ENCODE assay signal across 8 cellular contexts in the genomic region with DNA sequence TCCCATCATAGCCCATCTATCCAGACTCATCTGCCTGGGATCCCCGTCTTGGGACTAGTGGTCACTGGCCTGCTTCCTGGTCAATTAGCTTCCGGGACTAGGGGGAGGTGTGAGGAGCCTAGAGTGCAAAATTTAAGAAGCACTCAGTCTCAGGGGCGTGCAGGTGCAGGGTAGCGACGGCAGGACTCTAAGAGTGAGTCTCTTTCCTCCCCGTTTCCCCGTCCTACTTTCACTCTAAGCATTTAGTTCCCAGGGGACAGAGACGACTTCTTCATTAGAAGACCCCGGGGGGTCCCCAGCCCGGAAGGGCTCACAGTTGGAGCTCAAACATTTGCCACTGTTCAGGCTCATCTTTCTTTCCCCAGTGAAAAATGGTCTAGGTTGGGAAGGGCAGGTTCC. TPM values are rescaled to one million over a fixed set of nuclear protein-coding genes. Genes with fewer than 3 reads are reported as not detected.
DNase-seq lines count a peak whose midpoint lies in the region; ATAC-seq and TF ChIP-seq lines count a peak whose summit lies in the region.

No MANE protein-coding gene starts in this region.

- peak overlapping the region; percentile 100 for H2AFZ ChIP-seq in hepatocyte

- TF ChIP-seq CTCF in hepatocyte (IDR thresholded peaks at IDR 0.05; ENCODE audit: poor library complexity) (no peak), stomach (IDR thresholded peaks at IDR 0.05) (no peak)

- no peaks in the 10 kb centered on the region for H3K9me3 Mint-ChIP-seq in activated CD4-positive, alpha-beta T cell treated with anti-CD3 and anti-CD28 coated beads, Interleukin-2, amount 10 ng/mL, durations not matched to agents 7 days and 5 days
- H3K9me3 Mint-ChIP-seq in T-cell, result no peaks in the 10 kb centered on the region

- H3K27me3 Mint-ChIP-seq in activated CD4-positive, alpha-beta T cell treated with anti-CD3 and anti-CD28 coated beads, Interleukin-2, amount 10 ng/mL, durations not matched to agents 7 days and 5 days, result peaks cover 14% of the 10 kb centered on the region
- H3K27me3 Mint-ChIP-seq in T-cell, result peaks cover 9 to 19% of the 10 kb centered on the region in 2 donors

- intact Hi-C loops in stomach (cut with DNase I; ENCODE audit: low total_unique reads), result no loop called here

- H3K4me3 ChIP-seq in hepatocyte (peak overlapping the region; percentile 79), stomach (peak overlapping the region; percentile 95 to 99 (median 97))

- H3K4me3 Mint-ChIP-seq in activated CD4-positive, alpha-beta T cell treated with anti-CD3 and anti-CD28 coated beads, Interleukin-2, amount 10 ng/mL, durations not matched to agents 7 days and 5 days, result peak overlapping the region; percentile 94
- H3K4me3 Mint-ChIP-seq in T-cell, result peak overlapping the region; percentile 94 to 99 (median 98)

- peaks cover 15% of the 10 kb centered on the region for H4K20me1 ChIP-seq in hepatocyte (ENCODE audit: insufficient read depth, poor library complexity, severe bottlenecking)

- peak overlapping the region; percentile 90 for H3K4me2 ChIP-seq in hepatocyte

- DNase-seq in activated CD4-positive, alpha-beta T cell treated with anti-CD3 and anti-CD28 coated beads, Interleukin-2, amount 10 ng/mL, durations not matched to agents 7 days and 5 days, result no peak
- no peak for DNase-seq in activated CD4-positive, alpha-beta T cell treated with anti-CD3 and anti-CD28 coated beads, Interleukin-2, amount 50 U/mL, for 48 hours
- no peak for DNase-seq in T-cell
- no peak for DNase-seq in hepatocyte (ENCODE audit: low spot score)
- DNase-seq in stomach, result no peak
- DNase-seq in left lobe of liver (ENCODE audit: low spot score), result no peak
- no peak for DNase-seq in G401 (ENCODE audit: low spot score)

- TF ChIP-seq POLR2A in stomach (IDR thresholded peaks at IDR 0.05), result no peak

- H3K27me3 ChIP-seq in hepatocyte (peaks cover 8% of the 10 kb centered on the region), stomach (peaks cover 0 to 17% (median 5%) of the 10 kb centered on the region in 3 donors)

- H3K4me1 Mint-ChIP-seq in activated CD4-positive, alpha-beta T cell treated with anti-CD3 and anti-CD28 coated beads, Interleukin-2, amount 10 ng/mL, durations not matched to agents 7 days and 5 days, result peaks cover 53% of the 10 kb centered on the region
- H3K4me1 Mint-ChIP-seq in T-cell, result peaks cover 47 to 63% (median 50%) of the 10 kb centered on the region in 3 donors

- 34% methylated on average over 10 of the region's 10 CpGs for WGBS in hepatocyte (ENCODE audit: low lambda C conversion rate, missing lambda C conversion rate)
- 30 to 38% (median 33%) methylated on average over 10 of the region's 10 CpGs for WGBS in stomach, 5 donors

- no peak for ATAC-seq in T-cell (replicated peaks in 1 of 4)
- no peak for ATAC-seq in left lobe of liver
- ATAC-seq in GM21717 (IDR thresholded peaks at IDR 0.05; ENCODE audit: unreplicated experiment), result no peak

- no peak for TF ChIP-seq EP300 in stomach (IDR thresholded peaks at IDR 0.05)

- CTCF ChIA-PET in activated CD4-positive, alpha-beta T cell treated with anti-CD3 and anti-CD28 coated beads, Interleukin-2, amount 10 ng/mL, durations not matched to agents 7 days and 5 days (lab: Charles Lee), result no interaction called here
- CTCF ChIA-PET in T-cell (lab: Charles Lee), result interaction anchor here (0.6 to 0.9 kb wide), 4 partner anchors 9 to 665 kb away, joined by 3 to 4 read pairs (median 3); a partner anchor contains a TSS

- POLR2A ChIA-PET in activated CD4-positive, alpha-beta T cell treated with anti-CD3 and anti-CD28 coated beads, Interleukin-2, amount 10 ng/mL, durations not matched to agents 7 days and 5 days (lab: Charles Lee), result interaction anchor here (0.7 kb wide), 1 partner anchor 13 kb away, joined by 3 read pairs; no protein-coding TSS in a partner anchor
- POLR2A ChIA-PET in T-cell (lab: Charles Lee), result no interaction called here

- H3K79me2 ChIP-seq in hepatocyte, result peaks cover 42% of the 10 kb centered on the region

- H3K9me3 ChIP-seq in hepatocyte (ENCODE audit: low read depth) (no peaks in the 10 kb centered on the region), stomach (no peaks in the 10 kb centered on the region)

- peak overlapping the region; percentile 57 for H3K27ac ChIP-seq in hepatocyte
- H3K27ac ChIP-seq in stomach, result peak overlapping the region in 4 of 5 donors; percentile 84 to 90 (median 88)

- peaks cover 15% of the 10 kb centered on the region for H3K36me3 Mint-ChIP-seq in activated CD4-positive, alpha-beta T cell treated with anti-CD3 and anti-CD28 coated beads, Interleukin-2, amount 10 ng/mL, durations not matched to agents 7 days and 5 days (ENCODE audit: low read depth)
- peaks cover 12% of the 10 kb centered on the region for H3K36me3 Mint-ChIP-seq in T-cell

- H3K27ac Mint-ChIP-seq in activated CD4-positive, alpha-beta T cell treated with anti-CD3 and anti-CD28 coated beads, Interleukin-2, amount 10 ng/mL, durations not matched to agents 7 days and 5 days, result peak overlapping the region; percentile 98
- H3K27ac Mint-ChIP-seq in T-cell, result peak overlapping the region; percentile 96 to 98

- H3K4me1 ChIP-seq in hepatocyte (ENCODE audit: insufficient read depth) (peaks cover 17% of the 10 kb centered on the region), stomach (peaks cover 21 to 59% (median 45%) of the 10 kb centered on the region in 4 donors)

- no peaks in the 10 kb centered on the region for H3K9me2 ChIP-seq in hepatocyte (replicated peaks; ENCODE audit: insufficient read depth)

- in situ Hi-C loops in G401 (cut with HindIII; ENCODE audit: low sequenced_read_pairs), result no loop called here

- H3K36me3 ChIP-seq in hepatocyte (replicated peaks; ENCODE audit: insufficient read depth, low read depth) (no peaks in the 10 kb centered on the region), stomach (peaks cover 0 to 4% (median 0%) of the 10 kb centered on the region in 4 donors)

RNA-seq across cellular contexts. Expression of a gene that starts 0.7 kb away (rescaled TPM):
- total RNA-seq in activated CD4-positive, alpha-beta T cell treated with anti-CD3 and anti-CD28 coated beads, Interleukin-2, amount 10 ng/mL, durations not matched to agents 7 days and 5 days, result 10 to 100 TPM; 35.2 to 36.0 TPM
- total RNA-seq in T-cell, result 10 to 100 TPM; 44.2 to 54.6 (median 51.3) TPM
- total RNA-seq in hepatocyte, result 48.1 and 54.1 TPM in 2 replicates
- polyA plus RNA-seq in hepatocyte, result 39.6 and 53.3 TPM in 2 replicates
- 10 to 100 TPM in 3 of 5 donors, 1 to 10 TPM in 1, under 1 TPM in 1; 0.87 to 86.2 (median 21.0) TPM for total RNA-seq in stomach
- 10 to 100 TPM; 36.5 to 66.6 (median 48.4) TPM for polyA plus RNA-seq in stomach
- 10.7 TPM for total RNA-seq in left lobe of liver
- 46.7 and 72.4 TPM in 2 replicates for total RNA-seq in G401 (2014; rRNA removed; shearing (Covaris generic))

RNA-seq across cellular contexts. Expression of a gene that starts 48.9 kb away (rescaled TPM):
- 100 to 1,000 TPM; 125 to 127 TPM for total RNA-seq in activated CD4-positive, alpha-beta T cell treated with anti-CD3 and anti-CD28 coated beads, Interleukin-2, amount 10 ng/mL, durations not matched to agents 7 days and 5 days
- total RNA-seq in T-cell (10 to 100 TPM; 73.1 to 80.8 (median 79.4) TPM), hepatocyte (29.8 and 32.1 TPM in 2 replicates), stomach (100 to 1,000 TPM; 111 to 311 (median 183) TPM), left lobe of liver (22.2 TPM)
- polyA plus RNA-seq in hepatocyte (19.7 and 24.5 TPM in 2 replicates), stomach (10 to 100 TPM; 11.8 to 42.2 (median 32.6) TPM)
- total RNA-seq in G401 (2014; rRNA removed; shearing (Covaris generic)), result 38.7 and 51.8 TPM in 2 replicates

RNA-seq across cellular contexts. Expression of a gene that starts 49.0 kb away (rescaled TPM):
- 10 to 100 TPM; 12.8 to 15.2 TPM for total RNA-seq in activated CD4-positive, alpha-beta T cell treated with anti-CD3 and anti-CD28 coated beads, Interleukin-2, amount 10 ng/mL, durations not matched to agents 7 days and 5 days
- total RNA-seq in T-cell, result 1 to 10 TPM; 6.0 to 8.7 (median 6.5) TPM
- 6.0 and 10.8 TPM in 2 replicates for total RNA-seq in hepatocyte
- polyA plus RNA-seq in hepatocyte, result 9.5 and 10.2 TPM in 2 replicates
- 10 to 100 TPM in 1 of 5 donors, 1 to 10 TPM in 1, under 1 TPM in 2, not detected in 1; 0.45 to 12.7 (median 2.9) TPM for total RNA-seq in stomach
- polyA plus RNA-seq in stomach, result 1 to 10 TPM; 3.5 to 6.4 (median 4.3) TPM
- 3.3 TPM for total RNA-seq in left lobe of liver
- total RNA-seq in G401 (2014; rRNA removed; shearing (Covaris generic)), result 3.8 and 9.0 TPM in 2 replicates

RNA-seq across cellular contexts. Expression of a gene that starts 58.9 kb away (rescaled TPM):
- 100 to 1,000 TPM; 111 to 116 TPM for total RNA-seq in activated CD4-positive, alpha-beta T cell treated with anti-CD3 and anti-CD28 coated beads, Interleukin-2, amount 10 ng/mL, durations not matched to agents 7 days and 5 days
- total RNA-seq in T-cell (100 to 1,000 TPM; 105 to 190 (median 111) TPM), hepatocyte (69.6 and 79.9 TPM in 2 replicates), stomach (100 to 1,000 TPM in 2 of 5 donors, 10 to 100 TPM in 3; 15.8 to 161 (median 69.8) TPM), left lobe of liver (30.1 TPM)
- polyA plus RNA-seq in hepatocyte (52.2 and 54.1 TPM in 2 replicates), stomach (10 to 100 TPM; 24.7 to 40.2 (median 38.9) TPM)
- 39.8 and 51.4 TPM in 2 replicates for total RNA-seq in G401 (2014; rRNA removed; shearing (Covaris generic))
